In genomic region chr2:55419236-55419513, GRCh38 we compare ENCODE assay signal across 8 cellular contexts. TPM values are rescaled to one million over a fixed set of nuclear protein-coding genes. Genes with fewer than 3 reads are reported as not detected.
DNase-seq lines count a peak whose midpoint lies in the region; ATAC-seq, FAIRE-seq and TF ChIP-seq lines count a peak whose summit lies in the region.

No MANE protein-coding gene starts in this region.

- H3K4me1 Mint-ChIP-seq in activated T-helper 2 cell treated with anti-CD3 and anti-CD28 coated beads, Interferon-gamma antibody, Interleukin-2, Interleukin-4, amounts not matched to agents 10 μg/mL and 5 μg/mL and 100 μg/mL, durations not matched to agents 14 hours and 24 hours and 36 hours (ENCODE audit: low read depth) = peaks cover 27% of the 10 kb centered on the region

- peaks cover 65% of the 10 kb centered on the region for H3K4me1 ChIP-seq in KMS-11 (ENCODE audit: low read depth, poor library complexity, severe bottlenecking)
- peaks cover 0 to 17% (median 4%) of the 10 kb centered on the region in 3 donors for H3K4me1 ChIP-seq in pancreas

- TF ChIP-seq CTCF in KMS-11 (conservative IDR thresholded peaks at IDR 0.05; ENCODE audit: low read depth, low read length) (no peak), pancreas (IDR thresholded peaks at IDR 0.05) (no peak)

- FAIRE-seq in pancreas (lab: Jason Lieb, UNC) = no peak

- peak overlapping the region; percentile 43 for H3K27ac Mint-ChIP-seq in activated T-helper 2 cell treated with anti-CD3 and anti-CD28 coated beads, Interferon-gamma antibody, Interleukin-2, Interleukin-4, amounts not matched to agents 10 μg/mL and 5 μg/mL and 100 μg/mL, durations not matched to agents 14 hours and 24 hours and 36 hours

- H3K9me3 Mint-ChIP-seq in activated T-helper 2 cell treated with anti-CD3 and anti-CD28 coated beads, Interferon-gamma antibody, Interleukin-2, Interleukin-4, amounts not matched to agents 10 μg/mL and 5 μg/mL and 100 μg/mL, durations not matched to agents 14 hours and 24 hours and 36 hours = no peaks in the 10 kb centered on the region

- H3K27me3 Mint-ChIP-seq in activated T-helper 2 cell treated with anti-CD3 and anti-CD28 coated beads, Interferon-gamma antibody, Interleukin-2, Interleukin-4, amounts not matched to agents 10 μg/mL and 5 μg/mL and 100 μg/mL, durations not matched to agents 14 hours and 24 hours and 36 hours (ENCODE audit: low read depth) = peaks cover 28% of the 10 kb centered on the region

- H3K27me3 ChIP-seq in KMS-11 (ENCODE audit: insufficient read depth, low read depth) = no peaks in the 10 kb centered on the region
- no peaks in the 10 kb centered on the region for H3K27me3 ChIP-seq in pancreas

- H3K79me2 ChIP-seq in KMS-11 (ENCODE audit: insufficient read depth, low read depth) = peaks cover 50% of the 10 kb centered on the region

- H3K36me3 ChIP-seq in KMS-11 (ENCODE audit: insufficient read depth) (no peaks in the 10 kb centered on the region), pancreas (no peaks in the 10 kb centered on the region)

- H2AFZ ChIP-seq in KMS-11 (ENCODE audit: low read depth) = peak overlapping the region; percentile 66

- H3K4me2 ChIP-seq in KMS-11 = peak overlapping the region; percentile 84

- intact Hi-C loops in activated T-helper 2 cell treated with anti-CD3 and anti-CD28 coated beads, Interferon-gamma antibody, Interleukin-2, Interleukin-4, amounts not matched to agents 10 μg/mL and 5 μg/mL and 100 μg/mL, durations not matched to agents 14 hours and 24 hours and 36 hours (cut with micrococcal nuclease) = loop anchor here (2.0 to 5.0 kb wide), 3 partner anchors 108 to 367 kb away; partner anchors contain the start of genes MTIF2 and RTN4
- intact Hi-C loops in Right ventricle myocardium superior (cut with DNase I) = no loop called here
- intact Hi-C loops in pancreas (cut with DNase I) = no loop called here

- H3K4me3 Mint-ChIP-seq in activated T-helper 2 cell treated with anti-CD3 and anti-CD28 coated beads, Interferon-gamma antibody, Interleukin-2, Interleukin-4, amounts not matched to agents 10 μg/mL and 5 μg/mL and 100 μg/mL, durations not matched to agents 14 hours and 24 hours and 36 hours (ENCODE audit: low read depth) = peak overlapping the region; percentile 91

- H3K36me3 Mint-ChIP-seq in activated T-helper 2 cell treated with anti-CD3 and anti-CD28 coated beads, Interferon-gamma antibody, Interleukin-2, Interleukin-4, amounts not matched to agents 10 μg/mL and 5 μg/mL and 100 μg/mL, durations not matched to agents 14 hours and 24 hours and 36 hours (ENCODE audit: low read depth) = no peaks in the 10 kb centered on the region

- ATAC-seq in Right ventricle myocardium superior (ENCODE audit: poor library complexity) (peak; percentile 19), pancreas (peak; percentile 13 to 46 (median 24)), GM18870 (IDR thresholded peaks at IDR 0.05; ENCODE audit: unreplicated experiment) (no peak), HG03097 (IDR thresholded peaks at IDR 0.05; ENCODE audit: low FRiP score, unreplicated experiment) (no peak)

- H3K4me3 ChIP-seq in KMS-11 (IDR thresholded peaks at IDR 0.05; ENCODE audit: insufficient read depth, low read depth, low read length) = peak overlapping the region; percentile 58
- peak overlapping the region; percentile 53 to 77 (median 65) for H3K4me3 ChIP-seq in pancreas

- H3K9me3 ChIP-seq in pancreas = no peaks in the 10 kb centered on the region

- H3K9ac ChIP-seq in KMS-11 = peak overlapping the region; percentile 70

- DNase-seq in activated CD4-positive, alpha-beta T cell treated with anti-CD3 and anti-CD28 coated beads for 4 hours = peak; percentile 4 to 11
- DNase-seq in activated CD4-positive, alpha-beta T cell treated with anti-CD3 and anti-CD28 coated beads, Interleukin-2, amount 50 U/mL, for 4 hours = no peak
- peak; percentile 15 for DNase-seq in activated T-helper 2 cell treated with anti-CD3 and anti-CD28 coated beads, Interferon-gamma antibody, Interleukin-2, Interleukin-4, amounts not matched to agents 10 μg/mL and 5 μg/mL and 100 μg/mL, durations not matched to agents 14 hours and 24 hours and 36 hours (ENCODE audit: low spot score)
- peak; percentile 46 for DNase-seq in Right ventricle myocardium superior
- peak in 3 of 6 donors; percentile 8 to 59 (median 36) for DNase-seq in pancreas

- WGBS in pancreas, 2 donors = 0 to 3% methylated on average over 14 of the region's 14 CpGs

- no peaks in the 10 kb centered on the region for H4K20me1 ChIP-seq in KMS-11 (ENCODE audit: insufficient read depth)

- peak overlapping the region; percentile 72 for H3K27ac ChIP-seq in KMS-11
- peak overlapping the region; percentile 5 to 85 (median 64) for H3K27ac ChIP-seq in pancreas

RNA-seq across cellular contexts. Expression of gene CCDC88A, which starts 0.5 kb away (rescaled TPM):
- 19.0 and 19.8 TPM in 2 replicates for total RNA-seq in activated T-helper 2 cell treated with anti-CD3 and anti-CD28 coated beads, Interferon-gamma antibody, Interleukin-2, Interleukin-4, amounts not matched to agents 10 μg/mL and 5 μg/mL and 100 μg/mL, durations not matched to agents 14 hours and 24 hours and 36 hours
- total RNA-seq in Right ventricle myocardium superior = 19.4 TPM
- 10 to 100 TPM; 12.7 to 30.1 (median 19.9) TPM for total RNA-seq in pancreas
- polyA plus RNA-seq in pancreas = 10 to 100 TPM; 10.2 to 21.1 TPM

Comparison
In these comparisons a context has a peak if more than half of its experiments do, and no peak if none do; other contexts are left out.
1. DNase-seq: peak in activated CD4-positive, alpha-beta T cell treated with anti-CD3 and anti-CD28 coated beads for 4 hours (2 of 2), activated T-helper 2 cell treated with anti-CD3 and anti-CD28 coated beads, Interferon-gamma antibody, Interleukin-2, Interleukin-4, amounts not matched to agents 10 μg/mL and 5 μg/mL and 100 μg/mL, durations not matched to agents 14 hours and 24 hours and 36 hours (single experiment) and Right ventricle myocardium superior (single experiment); none in activated CD4-positive, alpha-beta T cell treated with anti-CD3 and anti-CD28 coated beads, Interleukin-2, amount 50 U/mL, for 4 hours (0 of 2).
2. ATAC-seq: peak in Right ventricle myocardium superior (single experiment) and pancreas (4 of 4); none in GM18870 (single experiment) and HG03097 (single experiment).